In the genomic region with DNA sequence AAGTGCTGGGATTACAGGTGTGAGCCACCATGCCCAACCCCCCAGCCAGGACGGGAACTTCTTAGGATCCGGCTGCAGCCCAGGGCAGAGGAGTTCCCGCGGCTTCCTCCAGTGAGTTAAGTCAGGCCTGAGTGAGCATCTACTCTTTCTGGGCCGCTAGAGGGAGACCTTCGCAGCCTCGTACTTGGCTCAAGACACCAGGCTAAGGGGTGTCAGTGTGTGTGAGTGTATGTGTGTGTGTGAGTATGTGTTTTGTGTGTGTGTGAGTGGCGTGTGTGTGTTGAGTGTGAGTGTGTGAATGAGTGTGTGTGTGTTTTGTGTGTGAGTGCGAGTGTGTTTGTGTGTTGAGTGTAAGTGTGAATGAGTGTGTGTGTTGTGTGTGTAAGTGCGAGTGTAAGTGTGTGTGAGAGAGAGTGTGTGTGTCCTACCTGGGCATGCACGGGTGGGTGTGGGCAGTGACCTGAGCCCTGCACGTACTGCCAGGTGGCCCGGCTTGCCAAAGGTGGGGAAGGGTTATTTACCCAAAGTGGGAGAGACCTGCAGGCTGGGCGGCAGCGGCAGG, we compare ENCODE assay signal across 9 cellular contexts. TPM values are rescaled to one million over a fixed set of nuclear protein-coding genes. Genes with fewer than 3 reads are reported as not detected.
DNase-seq lines count a peak whose midpoint lies in the region; ATAC-seq, FAIRE-seq and TF ChIP-seq lines count a peak whose summit lies in the region.
"Had no signal": no experiment of that assay in that cellular context is flagged by ENCODE, and none has a peak within 500 bp of the region (broad histone marks: within the 10 kb centered on the region; RNA-seq: fewer than 3 reads in every experiment).

No MANE protein-coding gene starts in this region.

- no peaks in the 10 kb centered on the region for H3K9me3 Mint-ChIP-seq in activated naive CD4-positive, alpha-beta T cell treated with anti-CD3 and anti-CD28 coated beads, Interleukin-2, amount 50 U/mL, for 72 hours
- no peaks in the 10 kb centered on the region for H3K9me3 Mint-ChIP-seq in progenitor cell of endocrine pancreas (ENCODE audit: low read depth)

- no peak overlapping the region for H3K4me3 Mint-ChIP-seq in progenitor cell of endocrine pancreas (ENCODE audit: low read depth)

- no peaks in the 10 kb centered on the region for H3K4me1 Mint-ChIP-seq in progenitor cell of endocrine pancreas (ENCODE audit: low read depth)

- CTCF ChIA-PET in GM10248 (lab: Yijun Ruan, JAX) = interaction anchor here (0.8 to 4.4 kb wide), 15 partner anchors 9 to 277 kb away, joined by 3 to 24 read pairs (median 4); no protein-coding TSS in a partner anchor

- peak; percentile 98 for FAIRE-seq in urothelium cell line (lab: Jason Lieb, UNC)
- FAIRE-seq: islet of Langerhans had no signal

- H3K27ac Mint-ChIP-seq in activated naive CD4-positive, alpha-beta T cell treated with anti-CD3 and anti-CD28 coated beads, Interleukin-2, amount 50 U/mL, for 72 hours = no peak overlapping the region
- no peak overlapping the region for H3K27ac Mint-ChIP-seq in progenitor cell of endocrine pancreas

- peaks cover 4% of the 10 kb centered on the region for H3K27me3 Mint-ChIP-seq in progenitor cell of endocrine pancreas

- no peaks in the 10 kb centered on the region for H3K36me3 Mint-ChIP-seq in activated naive CD4-positive, alpha-beta T cell treated with anti-CD3 and anti-CD28 coated beads, Interleukin-2, amount 50 U/mL, for 72 hours
- no peaks in the 10 kb centered on the region for H3K36me3 Mint-ChIP-seq in progenitor cell of endocrine pancreas (ENCODE audit: insufficient read depth)

- DNase-seq in GM10248 (ENCODE audit: extremely low spot score) (peak; percentile 84), NCI-H1417 treated with DMSO at 0.1 percent for 48 hours (lab: John Stamatoyannopoulos, UW) (peak; percentile 52), SKM-1 treated with dmso at 0.1 percent for 144 hours (lab: John Stamatoyannopoulos, UW; ENCODE audit: unreplicated experiment) (peak; percentile 90), Right ventricle myocardium superior (peak; percentile 85), progenitor cell of endocrine pancreas (ENCODE audit: low spot score, unreplicated experiment) (peak; percentile 36), urothelium cell line (ENCODE audit: low spot score) (peak; percentile 92)
- DNase-seq in activated naive CD4-positive, alpha-beta T cell treated with anti-CD3 and anti-CD28 coated beads, Interleukin-2, amount 50 U/mL, for 72 hours (ENCODE audit: low spot score in 2 of 2) = peak; percentile 68 to 73

- peak; percentile 98 to 100 for ATAC-seq in activated naive CD4-positive, alpha-beta T cell treated with anti-CD3 and anti-CD28 coated beads, Interleukin-2, amount 50 U/mL, for 72 hours
- ATAC-seq in Right ventricle myocardium superior (ENCODE audit: poor library complexity) = peak; percentile 93
- ATAC-seq in GM18870 (IDR thresholded peaks at IDR 0.05; ENCODE audit: unreplicated experiment) = no peak

- intact Hi-C loops in Right ventricle myocardium superior (cut with DNase I) = loop anchor here (2.0 to 5.0 kb wide), 2 partner anchors 67 to 133 kb away; no protein-coding TSS in a partner anchor

- TF ChIP-seq CTCF in GM10248 (IDR thresholded peaks at IDR 0.05; ENCODE audit: control extremely low read depth, extremely low read depth, low read depth, missing control alignments) (peak; percentile 82), progenitor cell of endocrine pancreas (IDR thresholded peaks at IDR 0.05; ENCODE audit: unreplicated experiment) (peak; percentile 73)

- POLR2A ChIA-PET in GM10248 (lab: Yijun Ruan, JAX) = no interaction called here

RNA-seq across cellular contexts. Expression of a gene that starts 58.5 kb away (rescaled TPM):
- total RNA-seq in activated naive CD4-positive, alpha-beta T cell treated with anti-CD3 and anti-CD28 coated beads, Interleukin-2, amount 50 U/mL, for 72 hours = not detected
- not detected for total RNA-seq in Right ventricle myocardium superior
- total RNA-seq in progenitor cell of endocrine pancreas = not detected in 2 replicates

Comparison
In these comparisons a context has a peak if more than half of its experiments do, and no peak if none do; other contexts are left out.
1. DNase-seq: peak in every context shown above with its lines; median percentile 92 in urothelium cell line; 90 in SKM-1 treated with dmso at 0.1 percent for 144 hours; 85 in Right ventricle myocardium superior; 84 in GM10248; 70 in activated naive CD4-positive, alpha-beta T cell treated with anti-CD3 and anti-CD28 coated beads, Interleukin-2, amount 50 U/mL, for 72 hours; 52 in NCI-H1417 treated with DMSO at 0.1 percent for 48 hours; 36 in progenitor cell of endocrine pancreas.